ENCODE assay signal across 28 cellular contexts in genomic region chr16:9406039-9406438, GRCh38.
A peak's percentile ranks its signal among the peaks of the same experiment; 100 is the strongest.
DNase-seq lines count a peak whose midpoint lies in the region; FAIRE-seq and TF ChIP-seq lines count a peak whose summit lies in the region.
"Had no signal": no experiment of that assay in that cellular context is flagged by ENCODE, and none has a peak within 500 bp of the region (broad histone marks: within the 10 kb centered on the region; RNA-seq: fewer than 3 reads in every experiment).

No MANE protein-coding gene starts in this region.

- no peak for FAIRE-seq in H54 (lab: Jason Lieb, UNC)
- FAIRE-seq: A204.1, GM12878, GM12892, GM18507 had no signal

- H3K9ac ChIP-seq in endodermal cell (ENCODE audit: extremely low read depth, low read length, poor library complexity, severe bottlenecking), result no peak overlapping the region
- no peak overlapping the region for H3K9ac ChIP-seq in neural progenitor cell
- H3K9ac ChIP-seq: BLaER1 had no signal

- H3K27ac Mint-ChIP-seq in brain (peak overlapping the region in 3 of 5 experiments; percentile 8 to 38 (median 34)), endodermal cell (no peak overlapping the region), neural progenitor cell (peak overlapping the region; percentile 8)
- H3K27ac Mint-ChIP-seq: CD14-positive monocyte; CD4-positive, CD25-positive, alpha-beta regulatory T cell; CD8-positive, alpha-beta memory T cell had no signal

- no peaks in the 10 kb centered on the region for H3K79me2 ChIP-seq in neural progenitor cell (ENCODE audit: low read depth)

- H4K20me1 ChIP-seq in neural progenitor cell (ENCODE audit: low read depth), result no peaks in the 10 kb centered on the region
- H4K20me1 ChIP-seq: BLaER1 had no signal

- H3K4me3 Mint-ChIP-seq in brain (no peak overlapping the region), endodermal cell (no peak overlapping the region), neural progenitor cell (no peak overlapping the region)
- H3K4me3 Mint-ChIP-seq: CD14-positive monocyte; CD4-positive, alpha-beta memory T cell; CD4-positive, CD25-positive, alpha-beta regulatory T cell; CD8-positive, alpha-beta memory T cell had no signal

- H3K36me3 ChIP-seq in WERI-Rb-1, result no peaks in the 10 kb centered on the region
- no peaks in the 10 kb centered on the region for H3K36me3 ChIP-seq in endodermal cell (ENCODE audit: control insufficient read depth, insufficient read depth, low read length)
- H3K36me3 ChIP-seq in neural progenitor cell, result no peaks in the 10 kb centered on the region
- H3K36me3 ChIP-seq: BE2C, BLaER1 had no signal

- H3K27me3 Mint-ChIP-seq in brain (no peaks in the 10 kb centered on the region), endodermal cell (ENCODE audit: insufficient read depth) (peaks cover 6% of the 10 kb centered on the region), neural progenitor cell (ENCODE audit: insufficient read depth, low read depth) (no peaks in the 10 kb centered on the region)
- H3K27me3 Mint-ChIP-seq: CD4-positive, alpha-beta memory T cell; CD4-positive, CD25-positive, alpha-beta regulatory T cell had no signal

- H3K4me3 ChIP-seq in WERI-Rb-1 (ENCODE audit: low read depth, low read length) (no peak overlapping the region), endodermal cell (ENCODE audit: low read length) (no peak overlapping the region), neural progenitor cell (no peak overlapping the region)
- H3K4me3 ChIP-seq: BLaER1, GM12878 had no signal

- H3K4me1 ChIP-seq in endodermal cell (ENCODE audit: control insufficient read depth, insufficient read depth, low read length) (no peaks in the 10 kb centered on the region), neural progenitor cell (peaks cover 15% of the 10 kb centered on the region)
- H3K4me1 ChIP-seq: BE2C, BLaER1 had no signal

- H3K4me1 Mint-ChIP-seq in brain (peaks cover 26% of the 10 kb centered on the region), endodermal cell (peaks cover 20% of the 10 kb centered on the region), neural progenitor cell (peaks cover 24% of the 10 kb centered on the region)
- H3K4me1 Mint-ChIP-seq: CD14-positive monocyte; CD4-positive, alpha-beta memory T cell; CD4-positive, CD25-positive, alpha-beta regulatory T cell; CD8-positive, alpha-beta memory T cell had no signal

- TF ChIP-seq CTCF in WERI-Rb-1 (IDR thresholded peaks at IDR 0.05; ENCODE audit: low read depth, low read length) (no peak), brain (conservative IDR thresholded peaks at IDR 0.05) (no peak), endodermal cell (conservative IDR thresholded peaks at IDR 0.05) (no peak), neural progenitor cell (IDR thresholded peaks at IDR 0.05) (no peak)

- DNase-seq in WERI-Rb-1 (no peak), endodermal cell (no peak), neural progenitor cell (ENCODE audit: low spot score) (no peak), H54 (ENCODE audit: insufficient read length, low spot score) (no peak), NCI-H2196 (lab: John Stamatoyannopoulos, UW; ENCODE audit: unreplicated experiment) (no peak)
- no peak for DNase-seq in activated CD4-positive, alpha-beta T cell treated with anti-CD3 and anti-CD28 coated beads, Interleukin-2, amount 50 U/mL, for 1 hour
- DNase-seq: 8988T; ACHN; BE2C; C1 segment of cervical spinal cord; CD4-positive, alpha-beta memory T cell; CD4-positive, CD25-positive, alpha-beta regulatory T cell; CD8-positive, alpha-beta memory T cell; COR-L47; DMS 273 treated with DMSO at 0.1 percent for 48 hours; DMS153; DMS53; DMS79; DND-41; EL; GDM1 had no signal

- H3K9me3 ChIP-seq in WERI-Rb-1 (ENCODE audit: severe bottlenecking) (no peaks in the 10 kb centered on the region), endodermal cell (ENCODE audit: control insufficient read depth, low read length) (no peaks in the 10 kb centered on the region), neural progenitor cell (ENCODE audit: low read depth) (no peaks in the 10 kb centered on the region)
- H3K9me3 ChIP-seq: BLaER1 had no signal

- H3F3A ChIP-seq in neural progenitor cell (ENCODE audit: low read depth), result no peaks in the 10 kb centered on the region

- TF ChIP-seq POLR2A in H54 (IDR thresholded peaks at IDR 0.05; ENCODE audit: low read depth, low read length), result no peak

- H3K27me3 ChIP-seq in WERI-Rb-1 (ENCODE audit: insufficient read depth, low read depth, severe bottlenecking) (no peaks in the 10 kb centered on the region), endodermal cell (ENCODE audit: control insufficient read depth, insufficient read depth, low read length, poor library complexity, severe bottlenecking) (no peaks in the 10 kb centered on the region), neural progenitor cell (no peaks in the 10 kb centered on the region)
- H3K27me3 ChIP-seq: BE2C, BLaER1 had no signal

- peak overlapping the region; percentile 9 for H3K27ac ChIP-seq in WERI-Rb-1
- H3K27ac ChIP-seq in endodermal cell (ENCODE audit: low read depth, low read length), result peak overlapping the region; percentile 12
- no peak overlapping the region for H3K27ac ChIP-seq in neural progenitor cell
- H3K27ac ChIP-seq: BLaER1 had no signal

- H2AFZ ChIP-seq in neural progenitor cell (replicated peaks), result peak overlapping the region; percentile 26

- no peak overlapping the region for H3K4me2 ChIP-seq in neural progenitor cell
- H3K4me2 ChIP-seq: BLaER1 had no signal

- peaks cover 0 to 3% (median 0%) of the 10 kb centered on the region in 5 experiments for H3K9me3 Mint-ChIP-seq in brain
- H3K9me3 Mint-ChIP-seq in endodermal cell, result peaks cover 4% of the 10 kb centered on the region
- H3K9me3 Mint-ChIP-seq in neural progenitor cell, result no peaks in the 10 kb centered on the region

- WGBS in endodermal cell (ENCODE audit: insufficient coverage in 1 of 2, insufficient read length in 1 of 2), 2 experiments, result 72 to 75% methylated on average over 2 of the region's 2 CpGs

- H3K36me3 Mint-ChIP-seq in brain (no peaks in the 10 kb centered on the region), endodermal cell (ENCODE audit: low read depth) (no peaks in the 10 kb centered on the region), neural progenitor cell (no peaks in the 10 kb centered on the region)
- H3K36me3 Mint-ChIP-seq: CD14-positive monocyte; CD4-positive, alpha-beta memory T cell; CD4-positive, CD25-positive, alpha-beta regulatory T cell; CD8-positive, alpha-beta memory T cell had no signal
